Comparison of ENCODE assay signal across 11 cellular contexts in the genomic region with DNA sequence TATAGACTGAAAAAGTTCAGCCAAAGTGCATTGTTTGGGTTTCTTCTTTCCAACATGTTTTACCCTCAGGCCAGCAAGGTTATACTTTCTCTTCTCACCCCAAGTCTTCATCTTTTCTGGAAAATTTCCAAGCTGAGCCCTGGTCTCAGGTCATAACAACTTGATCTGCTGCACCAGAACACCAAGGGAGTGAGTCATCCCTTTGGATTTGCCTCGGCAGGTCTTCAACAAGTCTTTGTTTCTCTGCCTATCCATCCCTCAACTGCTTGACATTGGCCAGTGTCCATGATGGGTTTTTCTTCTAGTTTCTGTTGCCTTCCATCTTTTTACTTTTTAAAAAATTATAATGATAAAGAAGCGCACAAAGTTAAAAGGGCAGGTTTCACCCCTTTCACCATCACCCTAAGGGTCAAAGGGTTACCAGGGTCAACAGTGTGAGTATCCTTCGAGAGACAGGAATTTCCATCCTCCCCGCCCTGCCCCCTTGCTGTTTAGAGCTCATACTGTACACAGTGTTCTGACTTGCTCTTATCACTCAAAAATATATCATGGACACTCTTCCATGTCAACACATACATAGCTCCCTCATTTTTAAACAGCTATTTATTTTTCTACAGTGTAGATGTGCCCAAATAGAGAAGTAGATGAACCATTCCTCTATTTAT. TPM values are rescaled to one million over a fixed set of nuclear protein-coding genes. Genes with fewer than 3 reads are reported as not detected.
A peak's percentile ranks its signal among the peaks of the same experiment; 100 is the strongest.
DNase-seq lines count a peak whose midpoint lies in the region; ATAC-seq, FAIRE-seq and TF ChIP-seq lines count a peak whose summit lies in the region.
"Had no signal": no experiment of that assay in that cellular context is flagged by ENCODE, and none has a peak within 500 bp of the region (broad histone marks: within the 10 kb centered on the region; RNA-seq: fewer than 3 reads in every experiment).

No MANE protein-coding gene starts in this region.

- no TSS peak for BruUV-seq in Panc1 (replicated peaks; lab: Mats Ljungman, UMichigan)

- H3K27ac ChIP-seq in Panc1 (ENCODE audit: low read length) = peak overlapping the region; percentile 42

- H3K4me3 ChIP-seq in Panc1 (ENCODE audit: low read depth in 2 of 2, low read length in 2 of 2) (no peak overlapping the region), fibroblast of the aortic adventitia (ENCODE audit: low read depth, low read length) (no peak overlapping the region)

- H3K36me3 ChIP-seq in Panc1 (ENCODE audit: control insufficient read depth, insufficient read depth, low read length) = no peaks in the 10 kb centered on the region

- peak; percentile 73 for ATAC-seq in Panc1
- peak; percentile 72 for ATAC-seq in sciatic nerve

- TF ChIP-seq CTCF in Panc1 (IDR thresholded peaks at IDR 0.05) (no peak), fibroblast of the aortic adventitia (IDR thresholded peaks at IDR 0.05; ENCODE audit: insufficient read depth, low read length) (no peak)

- intact Hi-C loops in Panc1 (cut with micrococcal nuclease; ENCODE audit: unreplicated experiment) (no loop called here), sciatic nerve (cut with DNase I) (no loop called here), posterior vena cava (cut with DNase I) (loop anchor here in 1 of 2 donors (10.0 kb wide), 1 partner anchor 164 kb away; no protein-coding TSS in a partner anchor)

- peaks cover 49% of the 10 kb centered on the region for H3K4me1 ChIP-seq in Panc1 (ENCODE audit: control insufficient read depth, insufficient read depth, low read length)

- FAIRE-seq in H54 (lab: Jason Lieb, UNC) = peak; percentile 99
- FAIRE-seq: endometrium had no signal

- no peaks in the 10 kb centered on the region for H3K27me3 ChIP-seq in Panc1 (ENCODE audit: control insufficient read depth, insufficient read depth, low read length)

- no peak for TF ChIP-seq POLR2A in H54 (IDR thresholded peaks at IDR 0.05; ENCODE audit: low read depth, low read length)

- POLR2A ChIA-PET in Panc1 (lab: Charles Lee) = no interaction called here

- in situ Hi-C loops in Panc1 (cut with HindIII; ENCODE audit: low pct_unique_long_range_greater_than_20kb, low sequenced_read_pairs) = no loop called here

- CTCF ChIA-PET in Panc1 (lab: Charles Lee) = no interaction called here

- no peaks in the 10 kb centered on the region for H3K9me3 ChIP-seq in Panc1 (ENCODE audit: control insufficient read depth, insufficient read depth, low read depth, low read length)

- DNase-seq in H54 (ENCODE audit: insufficient read length, low spot score) (no peak), Panc1 (ENCODE audit: low read depth, low spot score) (no peak), fibroblast of the aortic adventitia (ENCODE audit: low read depth) (peak; percentile 82), sciatic nerve (ENCODE audit: low spot score) (no peak), posterior vena cava (ENCODE audit: low spot score) (no peak), NCI-H1092 treated with DMSO at 0.1 percent for 48 hours (lab: John Stamatoyannopoulos, UW) (no peak)
- DNase-seq in activated CD8-positive, alpha-beta memory T cell treated with anti-CD3 and anti-CD28 coated beads, Interleukin-2, amount 50 U/mL, for 48 hours = no peak
- DNase-seq: activated CD4-positive, alpha-beta T cell treated with anti-CD3 and anti-CD28 coated beads, Interleukin-2, amount 50 U/mL, for 48 hours; NCI-H2029 treated with DMSO at 0.1 percent for 48 hours; posterior cingulate gyrus had no signal

RNA-seq across cellular contexts. Expression of a gene that starts 5.7 kb away (rescaled TPM):
- total RNA-seq in Panc1 (2021; ENCODE audit: unreplicated experiment) (282 TPM), fibroblast of the aortic adventitia (ENCODE audit: low replicate concordance) (40.7 and 117 TPM in 2 replicates), sciatic nerve (82.3 TPM), posterior vena cava (10 to 100 TPM; 68.7 to 76.6 TPM)
- polyA plus RNA-seq in Panc1 (2012; ENCODE audit: insufficient read length) = 189 TPM
